ENCODE assay signal across 13 cellular contexts in the genomic region with DNA sequence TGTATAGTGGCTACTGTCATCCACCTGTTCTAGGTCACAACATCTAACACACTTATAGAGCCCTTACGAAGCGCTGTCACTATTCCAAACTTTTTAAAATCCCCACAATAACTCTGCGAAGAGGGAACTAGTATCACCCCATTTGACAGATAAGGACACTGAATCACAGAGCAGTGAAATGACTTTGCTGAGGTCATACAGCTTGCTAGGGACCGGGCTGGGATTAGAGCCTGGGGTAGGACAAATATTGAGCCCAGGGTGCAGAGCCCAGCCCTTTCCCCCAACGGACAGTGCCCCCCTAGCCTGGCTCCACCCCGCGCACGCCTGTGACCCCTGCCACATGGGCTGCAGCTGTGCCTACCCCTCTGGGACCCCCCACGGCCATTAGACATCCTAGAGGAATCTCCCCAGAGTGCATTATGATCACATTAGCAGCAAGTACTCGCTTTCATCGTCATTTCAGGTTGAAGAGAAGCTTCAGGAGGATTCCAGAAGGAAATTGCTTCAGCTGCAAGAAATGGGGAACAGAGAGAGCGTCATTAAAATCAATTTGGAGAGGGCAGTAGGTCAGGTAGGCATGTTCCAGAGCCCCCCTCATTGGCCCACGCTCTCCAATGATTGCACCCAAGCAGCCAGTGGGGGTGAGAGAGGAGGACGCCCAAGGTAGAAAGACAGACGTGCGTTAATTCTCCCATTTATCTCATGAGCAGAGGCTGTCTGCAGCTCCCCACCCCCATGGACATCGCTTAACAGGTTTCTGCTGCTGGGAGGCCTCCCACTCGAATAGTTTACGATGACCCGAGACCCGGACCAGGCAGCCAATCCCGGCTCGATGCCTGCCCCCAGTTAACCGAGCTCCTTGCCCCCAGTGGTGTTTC.
DNase-seq lines count a peak whose midpoint lies in the region; ATAC-seq, FAIRE-seq and TF ChIP-seq lines count a peak whose summit lies in the region.
"Had no signal": no experiment of that assay in that cellular context is flagged by ENCODE, and none has a peak within 500 bp of the region (broad histone marks: within the 10 kb centered on the region; RNA-seq: fewer than 3 reads in every experiment).

No MANE protein-coding gene starts in this region.

- H3K4me2 ChIP-seq in GM23338 = no peak overlapping the region

- H3K4me3 ChIP-seq in GM23338 = no peak overlapping the region
- no peak overlapping the region for H3K4me3 ChIP-seq in duodenal mucosa (ENCODE audit: low read depth in 1 of 2, low read length in 2 of 2)
- H3K4me3 ChIP-seq: left ventricle myocardium inferior had no signal

- TF ChIP-seq CTCF in GM23338 (conservative IDR thresholded peaks at IDR 0.05; ENCODE audit: low read depth in 2 of 2) (no peak), nephron (IDR thresholded peaks at IDR 0.05; ENCODE audit: unreplicated experiment in 3 of 3) (no peak)

- DNase-seq in GM23338 (ENCODE audit: low spot score) (peak; percentile 25), NCI-H69 (lab: John Stamatoyannopoulos, UW) (peak; percentile 7), cerebellum (ENCODE audit: low spot score) (no peak), GM19239 (ENCODE audit: insufficient read length, low spot score) (no peak)
- DNase-seq: activated gamma-delta T cell had no signal

- no peak overlapping the region for H3K27ac ChIP-seq in GM23338 (ENCODE audit: low read depth)
- no peak overlapping the region for H3K27ac ChIP-seq in duodenal mucosa (ENCODE audit: low read depth, low read length)
- H3K27ac ChIP-seq: dorsolateral prefrontal cortex had no signal

- H3K4me3 Mint-ChIP-seq in GM23338 (no peak overlapping the region), nephron (peak overlapping the region; percentile 11 to 42 (median 19))
- H3K4me3 Mint-ChIP-seq: naive thymus-derived CD4-positive, alpha-beta T cell; T-cell had no signal

- H3K9me2 ChIP-seq in GM23338 (ENCODE audit: insufficient read depth) = no peaks in the 10 kb centered on the region; the same call in 1 of the 2 replicates

- H3K9me3 Mint-ChIP-seq in GM23338 (peaks cover 6% of the 10 kb centered on the region; the same call in 1 of the 3 replicates), nephron (peaks cover 18% of the 10 kb centered on the region)

- H3K4me1 ChIP-seq in GM23338 (ENCODE audit: insufficient read depth) (peaks cover 22% of the 10 kb centered on the region; the same call in 1 of the 2 replicates), duodenal mucosa (ENCODE audit: control insufficient read depth in 1 of 2, insufficient read depth in 2 of 2, low read length in 2 of 2) (peaks cover 21 to 26% of the 10 kb centered on the region in 2 donors)

- FAIRE-seq in GM19239 (lab: Jason Lieb, UNC) = no peak

- peak overlapping the region; percentile 69; the same call in 1 of the 2 replicates for H2AFZ ChIP-seq in GM23338

- H3K36me3 ChIP-seq in GM23338 (ENCODE audit: insufficient read depth) = no peaks in the 10 kb centered on the region
- H3K36me3 ChIP-seq in duodenal mucosa (ENCODE audit: control insufficient read depth in 1 of 2, insufficient read depth in 2 of 2, low read length in 2 of 2) = no peaks in the 10 kb centered on the region
- H3K36me3 ChIP-seq: left ventricle myocardium inferior had no signal

- ATAC-seq in GM23338 (peak; percentile 52), GM18907 (IDR thresholded peaks at IDR 0.05; ENCODE audit: unreplicated experiment) (no peak), GM18502 (IDR thresholded peaks at IDR 0.05; ENCODE audit: poor library complexity, unreplicated experiment) (no peak)

- H3K9me3 ChIP-seq in duodenal mucosa (ENCODE audit: control insufficient read depth in 1 of 2, low read length in 2 of 2) = peaks cover 0 to 7% of the 10 kb centered on the region in 2 donors

- no peaks in the 10 kb centered on the region for H3K27me3 ChIP-seq in GM23338 (ENCODE audit: insufficient read depth)
- H3K27me3 ChIP-seq in duodenal mucosa (ENCODE audit: control insufficient read depth in 1 of 2, insufficient read depth in 2 of 2, low read length in 2 of 2) = no peaks in the 10 kb centered on the region
- H3K27me3 ChIP-seq: dorsolateral prefrontal cortex had no signal

- peaks cover 28% of the 10 kb centered on the region for H3K4me1 Mint-ChIP-seq in GM23338
- peaks cover 58% of the 10 kb centered on the region for H3K4me1 Mint-ChIP-seq in nephron

- no peaks in the 10 kb centered on the region for H3K79me2 ChIP-seq in GM23338 (replicated peaks; ENCODE audit: insufficient read depth)

- H3K36me3 Mint-ChIP-seq in GM23338 (ENCODE audit: low read depth) (no peaks in the 10 kb centered on the region), nephron (ENCODE audit: low read depth) (no peaks in the 10 kb centered on the region)
- H3K36me3 Mint-ChIP-seq: naive thymus-derived CD4-positive, alpha-beta T cell; T-cell had no signal

- H4K20me1 ChIP-seq in GM23338 (replicated peaks; ENCODE audit: insufficient read depth) = no peaks in the 10 kb centered on the region

- H3K27ac Mint-ChIP-seq in GM23338 (no peak overlapping the region), nephron (peak overlapping the region; percentile 38 to 57 (median 45))
- H3K27ac Mint-ChIP-seq: naive thymus-derived CD4-positive, alpha-beta T cell; T-cell had no signal

- no peaks in the 10 kb centered on the region for H3F3A ChIP-seq in GM23338 (replicated peaks; ENCODE audit: low read depth)

- peak overlapping the region; percentile 21 to 48 for H3K9ac ChIP-seq in duodenal mucosa (ENCODE audit: low read depth in 1 of 2, low read length in 2 of 2)

- H3K27me3 Mint-ChIP-seq in GM23338 (ENCODE audit: insufficient read depth, low read depth, poor library complexity) = peaks cover 7% of the 10 kb centered on the region
- H3K27me3 Mint-ChIP-seq in nephron (ENCODE audit: low read depth) = peaks cover 13% of the 10 kb centered on the region

TF ChIP-seq in GM23338, 12 proteins besides CTCF, POLR2A, EP300 and RAD21 (continues in another document):
- TF ChIP-seq STAT1 (IDR thresholded peaks at IDR 0.05; ENCODE audit: unreplicated experiment) (no peak), CREB1 (CRISPR knock-in tag; IDR thresholded peaks at IDR 0.05; ENCODE audit: low read depth) (no peak), EZH2phosphoT487 (IDR thresholded peaks at IDR 0.05; ENCODE audit: unreplicated experiment) (no peak), NANOG (IDR thresholded peaks at IDR 0.05; ENCODE audit: borderline replicate concordance) (no peak), POLR2AphosphoS5 (IDR thresholded peaks at IDR 0.05; ENCODE audit: low read depth) (no peak), EZH2 (IDR thresholded peaks at IDR 0.05; ENCODE audit: low read depth, unreplicated experiment) (no peak), ZNF114 (CRISPR knock-in tag; IDR thresholded peaks at IDR 0.05) (no peak)
- TF ChIP-seq, protein P1, sequence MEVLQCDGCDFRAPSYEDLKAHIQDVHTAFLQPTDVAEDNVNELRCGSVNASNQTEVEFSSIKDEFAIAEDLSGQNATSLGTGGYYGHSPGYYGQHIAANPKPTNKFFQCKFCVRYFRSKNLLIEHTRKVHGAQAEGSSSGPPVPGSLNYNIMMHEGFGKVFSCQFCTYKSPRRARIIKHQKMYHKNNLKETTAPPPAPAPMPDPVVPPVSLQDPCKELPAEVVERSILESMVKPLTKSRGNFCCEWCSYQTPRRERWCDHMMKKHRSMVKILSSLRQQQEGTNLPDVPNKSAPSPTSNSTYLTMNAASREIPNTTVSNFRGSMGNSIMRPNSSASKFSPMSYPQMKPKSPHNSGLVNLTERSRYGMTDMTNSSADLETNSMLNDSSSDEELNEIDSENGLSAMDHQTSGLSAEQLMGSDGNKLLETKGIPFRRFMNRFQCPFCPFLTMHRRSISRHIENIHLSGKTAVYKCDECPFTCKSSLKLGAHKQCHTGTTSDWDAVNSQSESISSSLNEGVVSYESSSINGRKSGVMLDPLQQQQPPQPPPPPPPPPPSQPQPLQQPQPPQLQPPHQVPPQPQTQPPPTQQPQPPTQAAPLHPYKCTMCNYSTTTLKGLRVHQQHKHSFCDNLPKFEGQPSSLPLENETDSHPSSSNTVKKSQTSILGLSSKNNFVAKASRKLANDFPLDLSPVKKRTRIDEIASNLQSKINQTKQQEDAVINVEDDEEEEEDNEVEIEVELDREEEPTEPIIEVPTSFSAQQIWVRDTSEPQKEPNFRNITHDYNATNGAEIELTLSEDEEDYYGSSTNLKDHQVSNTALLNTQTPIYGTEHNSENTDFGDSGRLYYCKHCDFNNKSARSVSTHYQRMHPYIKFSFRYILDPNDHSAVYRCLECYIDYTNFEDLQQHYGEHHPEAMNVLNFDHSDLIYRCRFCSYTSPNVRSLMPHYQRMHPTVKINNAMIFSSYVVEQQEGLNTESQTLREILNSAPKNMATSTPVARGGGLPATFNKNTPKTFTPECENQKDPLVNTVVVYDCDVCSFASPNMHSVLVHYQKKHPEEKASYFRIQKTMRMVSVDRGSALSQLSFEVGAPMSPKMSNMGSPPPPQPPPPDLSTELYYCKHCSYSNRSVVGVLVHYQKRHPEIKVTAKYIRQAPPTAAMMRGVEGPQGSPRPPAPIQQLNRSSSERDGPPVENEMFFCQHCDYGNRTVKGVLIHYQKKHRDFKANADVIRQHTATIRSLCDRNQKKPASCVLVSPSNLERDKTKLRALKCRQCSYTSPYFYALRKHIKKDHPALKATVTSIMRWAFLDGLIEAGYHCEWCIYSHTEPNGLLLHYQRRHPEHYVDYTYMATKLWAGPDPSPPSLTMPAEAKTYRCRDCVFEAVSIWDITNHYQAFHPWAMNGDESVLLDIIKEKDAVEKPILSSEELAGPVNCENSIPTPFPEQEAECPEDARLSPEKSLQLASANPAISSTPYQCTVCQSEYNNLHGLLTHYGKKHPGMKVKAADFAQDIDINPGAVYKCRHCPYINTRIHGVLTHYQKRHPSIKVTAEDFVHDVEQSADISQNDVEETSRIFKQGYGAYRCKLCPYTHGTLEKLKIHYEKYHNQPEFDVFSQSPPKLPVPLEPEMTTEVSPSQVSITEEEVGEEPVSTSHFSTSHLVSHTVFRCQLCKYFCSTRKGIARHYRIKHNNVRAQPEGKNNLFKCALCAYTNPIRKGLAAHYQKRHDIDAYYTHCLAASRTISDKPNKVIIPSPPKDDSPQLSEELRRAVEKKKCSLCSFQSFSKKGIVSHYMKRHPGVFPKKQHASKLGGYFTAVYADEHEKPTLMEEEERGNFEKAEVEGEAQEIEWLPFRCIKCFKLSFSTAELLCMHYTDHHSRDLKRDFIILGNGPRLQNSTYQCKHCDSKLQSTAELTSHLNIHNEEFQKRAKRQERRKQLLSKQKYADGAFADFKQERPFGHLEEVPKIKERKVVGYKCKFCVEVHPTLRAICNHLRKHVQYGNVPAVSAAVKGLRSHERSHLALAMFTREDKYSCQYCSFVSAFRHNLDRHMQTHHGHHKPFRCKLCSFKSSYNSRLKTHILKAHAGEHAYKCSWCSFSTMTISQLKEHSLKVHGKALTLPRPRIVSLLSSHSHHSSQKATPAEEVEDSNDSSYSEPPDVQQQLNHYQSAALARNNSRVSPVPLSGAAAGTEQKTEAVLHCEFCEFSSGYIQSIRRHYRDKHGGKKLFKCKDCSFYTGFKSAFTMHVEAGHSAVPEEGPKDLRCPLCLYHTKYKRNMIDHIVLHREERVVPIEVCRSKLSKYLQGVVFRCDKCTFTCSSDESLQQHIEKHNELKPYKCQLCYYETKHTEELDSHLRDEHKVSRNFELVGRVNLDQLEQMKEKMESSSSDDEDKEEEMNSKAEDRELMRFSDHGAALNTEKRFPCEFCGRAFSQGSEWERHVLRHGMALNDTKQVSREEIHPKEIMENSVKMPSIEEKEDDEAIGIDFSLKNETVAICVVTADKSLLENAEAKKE (CRISPR knock-in tag; IDR thresholded peaks at IDR 0.05) = no peak

Comparison
In these comparisons a context has a peak if more than half of its experiments do, and no peak if none do; other contexts are left out.
1. DNase-seq: peak in GM23338 (single experiment) and NCI-H69 (single experiment); none in cerebellum (single experiment) and GM19239 (single experiment).